18 cellular contexts compared by ENCODE assay signal in genomic region chr14:101600336-101600890, GRCh38. TPM values are rescaled to one million over a fixed set of nuclear protein-coding genes. Genes with fewer than 3 reads are reported as not detected.
DNase-seq lines count a peak whose midpoint lies in the region; ATAC-seq and TF ChIP-seq lines count a peak whose summit lies in the region.
"Had no signal": no experiment of that assay in that cellular context is flagged by ENCODE, and none has a peak within 500 bp of the region (broad histone marks: within the 10 kb centered on the region; RNA-seq: fewer than 3 reads in every experiment).

No MANE protein-coding gene starts in this region.

- intact Hi-C loops in sigmoid colon (cut with DNase I): no loop called here

- peaks cover 9% of the 10 kb centered on the region for H3K27me3 Mint-ChIP-seq in activated T-cell treated with anti-CD3 and anti-CD28 coated beads, Interleukin-2, amount 50 U/mL, for 4 hours (ENCODE audit: low read depth)
- H3K27me3 Mint-ChIP-seq in osteocyte (ENCODE audit: unreplicated experiment): peaks cover 4% of the 10 kb centered on the region

- H3K27ac Mint-ChIP-seq in osteocyte (ENCODE audit: unreplicated experiment): no peak overlapping the region
- H3K27ac Mint-ChIP-seq: CD14-positive monocyte had no signal

- no peaks in the 10 kb centered on the region for H3K36me3 Mint-ChIP-seq in activated T-cell treated with anti-CD3 and anti-CD28 coated beads, Interleukin-2, amount 50 U/mL, for 4 hours (ENCODE audit: insufficient read depth)
- no peaks in the 10 kb centered on the region for H3K36me3 Mint-ChIP-seq in osteocyte (ENCODE audit: unreplicated experiment)
- H3K36me3 Mint-ChIP-seq: CD14-positive monocyte had no signal

- 65 to 81% methylated on average over 7 of the region's 7 CpGs for WGBS in sigmoid colon, 2 donors

- H3K27ac ChIP-seq in RWPE2 (ENCODE audit: poor library complexity, severe bottlenecking) (no peak overlapping the region), sigmoid colon (no peak overlapping the region)

- no peaks in the 10 kb centered on the region for H3K9me3 Mint-ChIP-seq in activated T-cell treated with anti-CD3 and anti-CD28 coated beads, Interleukin-2, amount 50 U/mL, for 4 hours
- peaks cover 13% of the 10 kb centered on the region for H3K9me3 Mint-ChIP-seq in osteocyte (ENCODE audit: unreplicated experiment)

- no peak for ATAC-seq in activated T-cell treated with anti-CD3 and anti-CD28 coated beads, Interleukin-2, amount 50 U/mL, for 4 hours
- no peak for ATAC-seq in RWPE2 (ENCODE audit: low read depth)

- H3K9me3 ChIP-seq in RWPE2 (ENCODE audit: severe bottlenecking) (no peaks in the 10 kb centered on the region), sigmoid colon (no peaks in the 10 kb centered on the region)

- H3K4me1 Mint-ChIP-seq in activated T-cell treated with anti-CD3 and anti-CD28 coated beads, Interleukin-2, amount 50 U/mL, for 4 hours (ENCODE audit: low read depth): peaks cover 35% of the 10 kb centered on the region
- no peaks in the 10 kb centered on the region for H3K4me1 Mint-ChIP-seq in osteocyte (ENCODE audit: unreplicated experiment)

- TF ChIP-seq CTCF in RWPE2 (IDR thresholded peaks at IDR 0.05; ENCODE audit: poor library complexity, severe bottlenecking) (no peak), osteocyte (IDR thresholded peaks at IDR 0.05) (no peak), sigmoid colon (IDR thresholded peaks at IDR 0.05) (no peak)

- peak; percentile 1 for DNase-seq in activated T-cell treated with anti-CD3 and anti-CD28 coated beads, Interleukin-2, amount 50 U/mL, for 1 hour
- no peak for DNase-seq in activated T-cell treated with anti-CD3 and anti-CD28 coated beads, Interleukin-2, amount 50 U/mL, for 4 hours
- DNase-seq in D341Med (ENCODE audit: low spot score) (peak; percentile 8), RWPE2 (ENCODE audit: low spot score) (peak; percentile 23), osteocyte (ENCODE audit: extremely low spot score, unreplicated experiment) (peak; percentile 53), NCI-H748 treated with DMSO at 0.1 percent for 48 hours (lab: John Stamatoyannopoulos, UW) (no peak), T-helper 9 cell (no peak), sigmoid colon (no peak)
- DNase-seq: ACHN, AML-193, KG1, NCI-H1694 treated with DMSO at 0.1 percent for 48 hours, NCI-H510A treated with DMSO at 0.1 percent for 48 hours, NCI-H82, OCI-M1, SHP77 had no signal

- H3K36me3 ChIP-seq in RWPE2 (ENCODE audit: low read depth) (no peaks in the 10 kb centered on the region), sigmoid colon (no peaks in the 10 kb centered on the region)

- H3K4me3 Mint-ChIP-seq in activated T-cell treated with anti-CD3 and anti-CD28 coated beads, Interleukin-2, amount 50 U/mL, for 4 hours: no peak overlapping the region
- H3K4me3 Mint-ChIP-seq in osteocyte (ENCODE audit: unreplicated experiment): no peak overlapping the region
- H3K4me3 Mint-ChIP-seq: CD14-positive monocyte had no signal

- no peak overlapping the region for H3K4me3 ChIP-seq in RWPE2 (ENCODE audit: severe bottlenecking)
- no peak overlapping the region for H3K4me3 ChIP-seq in sigmoid colon

- TF ChIP-seq POLR2A in sigmoid colon (IDR thresholded peaks at IDR 0.05): no peak

- H3K27me3 ChIP-seq in RWPE2 (ENCODE audit: insufficient read depth, poor library complexity, severe bottlenecking) (peaks cover under 1% of the 10 kb centered on the region), sigmoid colon (peaks cover 0 to 3% (median 0%) of the 10 kb centered on the region in 3 donors)

- H3K4me1 ChIP-seq in RWPE2 (ENCODE audit: insufficient read depth, poor library complexity, severe bottlenecking) (no peaks in the 10 kb centered on the region), sigmoid colon (no peaks in the 10 kb centered on the region)

- TF ChIP-seq EP300 in sigmoid colon (IDR thresholded peaks at IDR 0.05): no peak

RNA-seq across cellular contexts. Expression of gene DIO3, which starts 39.1 kb away (rescaled TPM):
- not detected for total RNA-seq in activated T-cell treated with anti-CD3 and anti-CD28 coated beads, Interleukin-2, amount 50 U/mL, for 4 hours
- total RNA-seq in osteocyte: 0.34 and 0.43 TPM in 2 replicates
- 1 to 10 TPM in 3 of 4 donors, under 1 TPM in 1; 0.55 to 4.3 (median 2.5) TPM for total RNA-seq in sigmoid colon
- 1 to 10 TPM in 2 of 3 donors, under 1 TPM in 1; 0.23 to 6.0 (median 2.4) TPM for polyA plus RNA-seq in sigmoid colon
- total RNA-seq: H4 had no signal
- polyA plus RNA-seq: CD14-positive monocyte had no signal

Comparison
In these comparisons a context has a peak if more than half of its experiments do, and no peak if none do; other contexts are left out.
1. DNase-seq: peak in activated T-cell treated with anti-CD3 and anti-CD28 coated beads, Interleukin-2, amount 50 U/mL, for 1 hour (single experiment), D341Med (single experiment), RWPE2 (single experiment) and osteocyte (single experiment); none in activated T-cell treated with anti-CD3 and anti-CD28 coated beads, Interleukin-2, amount 50 U/mL, for 4 hours (single experiment), NCI-H748 treated with DMSO at 0.1 percent for 48 hours (single experiment), T-helper 9 cell (single experiment) and sigmoid colon (single experiment).